Comparison of ENCODE assay signal across 18 cellular contexts in the genomic region with DNA sequence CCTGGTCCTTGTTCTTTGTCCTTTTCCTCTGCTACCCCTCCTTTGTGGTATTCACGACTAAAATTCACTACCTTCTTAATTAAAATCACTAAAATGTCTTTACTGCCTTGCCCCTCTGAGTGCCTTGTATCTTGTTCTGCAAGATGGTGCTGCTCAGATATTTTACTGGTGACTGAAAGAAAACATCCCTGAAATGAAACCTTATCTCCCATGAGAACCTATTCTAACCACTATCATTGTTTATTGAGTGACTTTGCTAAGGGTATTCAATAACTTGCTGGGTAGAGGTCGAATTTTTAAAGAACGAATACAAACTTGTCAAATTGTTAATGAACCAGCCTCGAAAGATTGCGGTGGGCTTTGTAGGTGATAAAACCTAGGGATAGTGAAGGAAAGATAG. TPM values are rescaled to one million over a fixed set of nuclear protein-coding genes. Genes with fewer than 3 reads are reported as not detected.
DNase-seq lines count a peak whose midpoint lies in the region; ATAC-seq lines count a peak whose summit lies in the region.
"Had no signal": no experiment of that assay in that cellular context is flagged by ENCODE, and none has a peak within 500 bp of the region (broad histone marks: within the 10 kb centered on the region; RNA-seq: fewer than 3 reads in every experiment).

No MANE protein-coding gene starts in this region.

- no peaks in the 10 kb centered on the region for H3K36me3 Mint-ChIP-seq in activated CD4-positive, alpha-beta T cell treated with anti-CD3 and anti-CD28 coated beads, Interleukin-2, amount 10 ng/mL, durations not matched to agents 7 days and 5 days (ENCODE audit: low read depth)
- peaks cover 4% of the 10 kb centered on the region for H3K36me3 Mint-ChIP-seq in activated naive CD8-positive, alpha-beta T cell treated with anti-CD3 and anti-CD28 coated beads for 36 hours
- H3K36me3 Mint-ChIP-seq in stimulated activated naive B cell treated with anti-CD40 and anti-IgM and Interleukin-4, amounts not matched to agents 10 μg/mL and 1 μg/mL and 100 μg/mL, for 72 hours: peaks cover 4% of the 10 kb centered on the region in 2 donors

- H3K9me3 Mint-ChIP-seq in activated CD4-positive, alpha-beta T cell treated with anti-CD3 and anti-CD28 coated beads, Interleukin-2, amount 10 ng/mL, durations not matched to agents 7 days and 5 days: peaks cover 3% of the 10 kb centered on the region
- H3K9me3 Mint-ChIP-seq in activated naive CD8-positive, alpha-beta T cell treated with anti-CD3 and anti-CD28 coated beads for 36 hours: peaks cover 3% of the 10 kb centered on the region
- H3K9me3 Mint-ChIP-seq in stimulated activated naive B cell treated with anti-CD40 and anti-IgM and Interleukin-4, amounts not matched to agents 10 μg/mL and 1 μg/mL and 100 μg/mL, for 72 hours: peaks cover 2 to 4% of the 10 kb centered on the region in 2 donors
- H3K9me3 Mint-ChIP-seq: central memory CD8-positive, alpha-beta T cell had no signal

- peaks cover 9% of the 10 kb centered on the region; the same call in 1 of the 2 replicates for H3F3A ChIP-seq in GM23248 (ENCODE audit: insufficient read depth)

- H3K27ac Mint-ChIP-seq in activated CD4-positive, alpha-beta T cell treated with anti-CD3 and anti-CD28 coated beads, Interleukin-2, amount 10 ng/mL, durations not matched to agents 7 days and 5 days: peak overlapping the region; percentile 22
- peak overlapping the region; percentile 70 for H3K27ac Mint-ChIP-seq in activated naive CD8-positive, alpha-beta T cell treated with anti-CD3 and anti-CD28 coated beads for 36 hours
- peak overlapping the region; percentile 95 for H3K27ac Mint-ChIP-seq in stimulated activated naive B cell treated with anti-CD40 and anti-IgM and Interleukin-4, amounts not matched to agents 10 μg/mL and 1 μg/mL and 100 μg/mL, for 72 hours

- no peaks in the 10 kb centered on the region for H3K79me2 ChIP-seq in GM23248 (ENCODE audit: insufficient read depth)

- CTCF ChIA-PET in activated CD4-positive, alpha-beta T cell treated with anti-CD3 and anti-CD28 coated beads, Interleukin-2, amount 10 ng/mL, durations not matched to agents 7 days and 5 days (lab: Charles Lee): no interaction called here

- H3K27ac ChIP-seq in GM23248: no peak overlapping the region
- H3K27ac ChIP-seq: epithelial cell of prostate, heart left ventricle, neutrophil, skin epidermis, thyroid gland had no signal

- no peaks in the 10 kb centered on the region for H3K9me2 ChIP-seq in GM23248 (ENCODE audit: insufficient read depth)

- H3K4me3 Mint-ChIP-seq in activated CD4-positive, alpha-beta T cell treated with anti-CD3 and anti-CD28 coated beads, Interleukin-2, amount 10 ng/mL, durations not matched to agents 7 days and 5 days: no peak overlapping the region
- no peak overlapping the region for H3K4me3 Mint-ChIP-seq in activated naive CD8-positive, alpha-beta T cell treated with anti-CD3 and anti-CD28 coated beads for 36 hours
- peak overlapping the region; percentile 43 to 57 for H3K4me3 Mint-ChIP-seq in stimulated activated naive B cell treated with anti-CD40 and anti-IgM and Interleukin-4, amounts not matched to agents 10 μg/mL and 1 μg/mL and 100 μg/mL, for 72 hours
- H3K4me3 Mint-ChIP-seq: central memory CD8-positive, alpha-beta T cell had no signal

- in situ Hi-C loops in GM23248 (cut with MboI): no loop called here

- peaks cover 31% of the 10 kb centered on the region for H3K4me1 Mint-ChIP-seq in activated CD4-positive, alpha-beta T cell treated with anti-CD3 and anti-CD28 coated beads, Interleukin-2, amount 10 ng/mL, durations not matched to agents 7 days and 5 days
- peaks cover 42% of the 10 kb centered on the region for H3K4me1 Mint-ChIP-seq in activated naive CD8-positive, alpha-beta T cell treated with anti-CD3 and anti-CD28 coated beads for 36 hours
- H3K4me1 Mint-ChIP-seq in stimulated activated naive B cell treated with anti-CD40 and anti-IgM and Interleukin-4, amounts not matched to agents 10 μg/mL and 1 μg/mL and 100 μg/mL, for 72 hours: peaks cover 26 to 55% of the 10 kb centered on the region in 2 donors

- H3K27me3 ChIP-seq in GM23248 (replicated peaks; ENCODE audit: insufficient read depth): no peaks in the 10 kb centered on the region
- H3K27me3 ChIP-seq: heart left ventricle, neutrophil, thyroid gland had no signal

- ATAC-seq in HG03095 (IDR thresholded peaks at IDR 0.05; ENCODE audit: unreplicated experiment): peak; percentile 4
- peak; percentile 46 to 57 for ATAC-seq in stimulated activated naive B cell treated with anti-CD40 and anti-IgM and Interleukin-4, amounts not matched to agents 10 μg/mL and 1 μg/mL and 100 μg/mL, for 72 hours (replicated peaks)
- ATAC-seq: heart left ventricle, left ventricle myocardium superior had no signal

- H3K27me3 Mint-ChIP-seq in activated CD4-positive, alpha-beta T cell treated with anti-CD3 and anti-CD28 coated beads, Interleukin-2, amount 10 ng/mL, durations not matched to agents 7 days and 5 days: no peaks in the 10 kb centered on the region
- H3K27me3 Mint-ChIP-seq in activated naive CD8-positive, alpha-beta T cell treated with anti-CD3 and anti-CD28 coated beads for 36 hours: no peaks in the 10 kb centered on the region
- no peaks in the 10 kb centered on the region for H3K27me3 Mint-ChIP-seq in stimulated activated naive B cell treated with anti-CD40 and anti-IgM and Interleukin-4, amounts not matched to agents 10 μg/mL and 1 μg/mL and 100 μg/mL, for 72 hours
- H3K27me3 Mint-ChIP-seq: central memory CD8-positive, alpha-beta T cell had no signal

- no peak overlapping the region for H3K9ac ChIP-seq in GM23248

- H4K20me1 ChIP-seq in GM23248 (ENCODE audit: insufficient read depth): no peaks in the 10 kb centered on the region

- POLR2A ChIA-PET in activated CD4-positive, alpha-beta T cell treated with anti-CD3 and anti-CD28 coated beads, Interleukin-2, amount 10 ng/mL, durations not matched to agents 7 days and 5 days (lab: Charles Lee): no interaction called here

- no peak overlapping the region for H3K4me3 ChIP-seq in GM23248
- H3K4me3 ChIP-seq: heart left ventricle, skin epidermis, thyroid gland had no signal

- H2AFZ ChIP-seq in GM23248: no peak overlapping the region

- H3K9me3 ChIP-seq in GM23248 (ENCODE audit: low read depth): no peaks in the 10 kb centered on the region
- H3K9me3 ChIP-seq: Caco-2, heart left ventricle, neutrophil, thyroid gland had no signal

- no peak for DNase-seq in activated CD4-positive, alpha-beta T cell treated with anti-CD3 and anti-CD28 coated beads, Interleukin-2, amount 10 ng/mL, durations not matched to agents 7 days and 5 days
- DNase-seq in activated CD4-positive, alpha-beta T cell treated with anti-CD3 and anti-CD28 coated beads for 4 hours: no peak
- DNase-seq in activated naive CD8-positive, alpha-beta T cell treated with anti-CD3 and anti-CD28 coated beads for 36 hours: no peak
- DNase-seq in stimulated activated naive B cell treated with anti-CD40 and anti-IgM and Interleukin-4, amounts not matched to agents 10 μg/mL and 1 μg/mL and 100 μg/mL, for 72 hours: no peak
- DNase-seq in hypothalamus (lab: John Stamatoyannopoulos, UW) (no peak), GM23248 (no peak)
- DNase-seq in stimulated activated CD4-positive, alpha-beta T cell treated with anti-CD3 and anti-CD28 coated beads, Interleukin-12 subunit alpha, Interleukin-12 subunit beta, amount 100 ng/mL, for 4 hours: no peak
- DNase-seq: activated effector memory CD4-positive, alpha-beta T cell treated with anti-CD3 and anti-CD28 coated beads, Interleukin-2, amount 50 U/mL, for 16 hours; Caco-2; heart left ventricle; left ventricle myocardium superior; SW 1271; thyroid gland had no signal

- H3K4me2 ChIP-seq in GM23248 (ENCODE audit: unreplicated experiment): no peak overlapping the region

- WGBS in GM23248 (ENCODE audit: low coverage in 1 of 2, low lambda C conversion rate in 2 of 2, missing lambda C conversion rate in 2 of 2), 2 experiments: 86 to 87% methylated on average over 5 of the region's 5 CpGs

- no peaks in the 10 kb centered on the region for H3K36me3 ChIP-seq in GM23248 (ENCODE audit: low read depth)
- H3K36me3 ChIP-seq: heart left ventricle, neutrophil, thyroid gland had no signal

- H3K4me1 ChIP-seq in GM23248 (ENCODE audit: insufficient read depth): peaks cover 12% of the 10 kb centered on the region
- H3K4me1 ChIP-seq: thyroid gland had no signal

RNA-seq across cellular contexts. Expression of a gene that starts 52.8 kb away (rescaled TPM):
- 1 to 10 TPM; 7.4 to 7.8 TPM for total RNA-seq in activated CD4-positive, alpha-beta T cell treated with anti-CD3 and anti-CD28 coated beads, Interleukin-2, amount 10 ng/mL, durations not matched to agents 7 days and 5 days
- 10 to 100 TPM; 91.1 to 93.0 TPM for total RNA-seq in activated naive CD8-positive, alpha-beta T cell treated with anti-CD3 and anti-CD28 coated beads for 36 hours
- 1.3 and 6.4 TPM in 2 replicates for total RNA-seq in GM23248 (2014; rRNA removed; shearing (Covaris generic))
- polyA plus RNA-seq in GM23248 (2016; fragmentation: Nextera tagmentation; extraction: Ambion mirVana): 3.6 and 3.9 TPM in 2 replicates

Comparison
In these comparisons a context has a peak if more than half of its experiments do, and no peak if none do; other contexts are left out.
1. H3K27ac Mint-ChIP-seq: peak in every context shown above with its lines; median percentile 95 in stimulated activated naive B cell treated with anti-CD40 and anti-IgM and Interleukin-4, amounts not matched to agents 10 μg/mL and 1 μg/mL and 100 μg/mL, for 72 hours; 70 in activated naive CD8-positive, alpha-beta T cell treated with anti-CD3 and anti-CD28 coated beads for 36 hours; 22 in activated CD4-positive, alpha-beta T cell treated with anti-CD3 and anti-CD28 coated beads, Interleukin-2, amount 10 ng/mL, durations not matched to agents 7 days and 5 days.
2. H3K4me3 Mint-ChIP-seq: peak in stimulated activated naive B cell treated with anti-CD40 and anti-IgM and Interleukin-4, amounts not matched to agents 10 μg/mL and 1 μg/mL and 100 μg/mL, for 72 hours (2 of 2); none in activated CD4-positive, alpha-beta T cell treated with anti-CD3 and anti-CD28 coated beads, Interleukin-2, amount 10 ng/mL, durations not matched to agents 7 days and 5 days (single experiment) and activated naive CD8-positive, alpha-beta T cell treated with anti-CD3 and anti-CD28 coated beads for 36 hours (single experiment).
3. RNA of a gene that starts 52.8 kb away (total RNA-seq): 91.1 to 93.0 TPM in activated naive CD8-positive, alpha-beta T cell treated with anti-CD3 and anti-CD28 coated beads for 36 hours; 7.4 to 7.8 TPM in activated CD4-positive, alpha-beta T cell treated with anti-CD3 and anti-CD28 coated beads, Interleukin-2, amount 10 ng/mL, durations not matched to agents 7 days and 5 days and 1.3 to 6.4 TPM in GM23248; every median in the first group is over 10 times any median in the second.